ENCODE assay signal across 13 cellular contexts in the genomic region with DNA sequence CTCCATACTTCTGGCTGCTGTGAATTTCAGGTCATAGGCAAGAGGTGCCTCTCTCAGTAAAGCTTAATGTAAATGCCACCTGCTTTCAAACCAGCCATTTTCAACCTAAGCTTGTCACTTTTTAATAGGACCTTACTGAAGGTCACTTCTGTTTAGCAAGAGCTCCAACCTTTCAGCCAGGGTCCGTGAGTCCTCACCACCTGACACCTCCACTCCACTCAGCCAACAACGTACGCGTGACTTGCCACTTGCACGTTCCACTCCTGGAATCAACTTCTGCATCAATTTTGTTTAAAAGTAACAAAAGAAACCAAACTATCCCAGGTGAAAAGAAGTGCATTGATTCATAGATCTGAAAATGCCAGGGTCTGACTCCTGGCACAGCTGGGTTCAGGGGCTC.
DNase-seq lines count a peak whose midpoint lies in the region; ATAC-seq, FAIRE-seq and TF ChIP-seq lines count a peak whose summit lies in the region.
"Had no signal": no experiment of that assay in that cellular context is flagged by ENCODE, and none has a peak within 500 bp of the region (broad histone marks: within the 10 kb centered on the region; RNA-seq: fewer than 3 reads in every experiment).

No MANE protein-coding gene starts in this region.

- H3K36me3 Mint-ChIP-seq in astrocyte (ENCODE audit: low read depth, unreplicated experiment): peaks cover 6% of the 10 kb centered on the region
- H3K36me3 Mint-ChIP-seq: CD4-positive, CD25-positive, alpha-beta regulatory T cell; IgD-negative memory B cell had no signal

- H3K18ac ChIP-seq in H1 (ENCODE audit: extremely low read depth, low read length) (peak overlapping the region; percentile 74; the same call in 1 of the 2 replicates), neuronal stem cell (ENCODE audit: low read length) (no peak overlapping the region)

- H3K4me2 ChIP-seq in astrocyte (ENCODE audit: low read length) (no peak overlapping the region), H1 (ENCODE audit: insufficient read depth in 1 of 2, low read depth in 2 of 2, low read length in 2 of 2) (peak overlapping the region; percentile 46 to 50), neuronal stem cell (ENCODE audit: insufficient read depth, low read length, poor library complexity, severe bottlenecking) (no peak overlapping the region)
- H3K4me2 ChIP-seq: BLaER1 treated with 17β-estradiol and CSF1 and Interleukin-3, amounts not matched to agents 10 nM and 100 nM had no signal

- H2BK5ac ChIP-seq in H1 (ENCODE audit: low read depth, low read length): no peak overlapping the region; the same call in 1 of the 2 replicates
- no peak overlapping the region for H2BK5ac ChIP-seq in neuronal stem cell (ENCODE audit: low read length)

- H2BK15ac ChIP-seq in H1 (ENCODE audit: low read length): peak overlapping the region; percentile 54; the same call in 1 of the 2 replicates
- H2BK15ac ChIP-seq in neuronal stem cell (ENCODE audit: low read length): no peak overlapping the region

- peak overlapping the region; percentile 39 for H2BK120ac ChIP-seq in H1 (replicated peaks; ENCODE audit: low read depth, low read length)
- H2BK120ac ChIP-seq in neuronal stem cell (ENCODE audit: low read depth, low read length): no peak overlapping the region

- H4K8ac ChIP-seq in H1 (ENCODE audit: extremely low read depth, insufficient read depth, low read length): no peak overlapping the region
- no peak overlapping the region for H4K8ac ChIP-seq in neuronal stem cell (ENCODE audit: low read depth, low read length)

- H3K9ac ChIP-seq in astrocyte (ENCODE audit: low read length) (no peak overlapping the region), H1 (replicated peaks in 1 of 4; ENCODE audit: extremely low read depth in 1 of 4, low read depth in 3 of 4, low read length in 3 of 4) (no peak overlapping the region), neuronal stem cell (ENCODE audit: low read depth, low read length, poor library complexity) (no peak overlapping the region)
- H3K9ac ChIP-seq: BLaER1 treated with 17β-estradiol and CSF1 and Interleukin-3, amounts not matched to agents 10 nM and 100 nM had no signal

- H3K23ac ChIP-seq in H1 (ENCODE audit: insufficient read length) (no peak overlapping the region), neuronal stem cell (ENCODE audit: low read depth, low read length, poor library complexity) (no peak overlapping the region)

- H3K4me3 ChIP-seq in astrocyte (ENCODE audit: insufficient read depth, low read depth, low read length): no peak overlapping the region
- H3K4me3 ChIP-seq in H1 (ENCODE audit: extremely low read depth in 1 of 4, insufficient read depth in 2 of 4, low read depth in 3 of 4, low read length in 4 of 4): no peak overlapping the region
- H3K4me3 ChIP-seq in neuronal stem cell (ENCODE audit: low read length in 2 of 2): no peak overlapping the region
- H3K4me3 ChIP-seq: BLaER1 treated with 17β-estradiol and CSF1 and Interleukin-3, amounts not matched to agents 10 nM and 100 nM had no signal

- TF ChIP-seq RAD21 in H1 (IDR thresholded peaks at IDR 0.05 in 1 of 2, conservative IDR thresholded peaks at IDR 0.05 in 1 of 2; ENCODE audit: low read depth in 2 of 2, low read length in 2 of 2): no peak

- no peak for TF ChIP-seq POLR2A in H1 (IDR thresholded peaks at IDR 0.05; ENCODE audit: control extremely low read depth in 1 of 2, low read depth in 2 of 2, low read length in 2 of 2)

- no peaks in the 10 kb centered on the region for H3K4me1 ChIP-seq in astrocyte (ENCODE audit: insufficient read depth, low read length)
- peaks cover 4 to 20% (median 13%) of the 10 kb centered on the region in 4 experiments for H3K4me1 ChIP-seq in H1 (replicated peaks in 1 of 4; ENCODE audit: control insufficient read depth in 3 of 4, insufficient read depth in 4 of 4, low read length in 3 of 4)
- H3K4me1 ChIP-seq in neuronal stem cell (ENCODE audit: control insufficient read depth in 2 of 2, insufficient read depth in 1 of 2, low read depth in 1 of 2, low read length in 2 of 2): peaks cover 0 to 24% of the 10 kb centered on the region in 2 donors

- FAIRE-seq in astrocyte (lab: Jason Lieb, UNC) (no peak), H1 (lab: Jason Lieb, UNC) (no peak)
- FAIRE-seq: GM12891 had no signal

- H4K91ac ChIP-seq in H1 (replicated peaks; ENCODE audit: insufficient read length, low read length) (peak overlapping the region; percentile 75), neuronal stem cell (ENCODE audit: low read depth, low read length, poor library complexity) (no peak overlapping the region)

- H3K23me2 ChIP-seq in H1 (ENCODE audit: low read depth, low read length): no peaks in the 10 kb centered on the region

- ATAC-seq in GM19463 (IDR thresholded peaks at IDR 0.05; ENCODE audit: unreplicated experiment) (no peak), GM18861 (IDR thresholded peaks at IDR 0.05; ENCODE audit: unreplicated experiment) (no peak)

- H3K56ac ChIP-seq in H1 (replicated peaks; ENCODE audit: insufficient read length, low read depth, low read length): no peak overlapping the region

- H3K14ac ChIP-seq in H1 (ENCODE audit: insufficient read length): no peak overlapping the region
- no peak overlapping the region for H3K14ac ChIP-seq in neuronal stem cell (ENCODE audit: low read length)

- DNase-seq in ELF-1 (ENCODE audit: low read depth, low spot score) (peak; percentile 1), astrocyte (ENCODE audit: low read depth) (no peak), H1 (ENCODE audit: low read depth in 1 of 2, low spot score in 2 of 2) (peak in 1 of 2 experiments; percentile 35), neuronal stem cell (ENCODE audit: low spot score) (no peak), NCI-H226 (no peak)
- DNase-seq: 8988T; CD4-positive, CD25-positive, alpha-beta regulatory T cell; DMS 273 treated with DMSO at 0.1 percent for 48 hours had no signal

- H3K9me3 Mint-ChIP-seq in astrocyte (ENCODE audit: unreplicated experiment): peaks cover 13% of the 10 kb centered on the region
- H3K9me3 Mint-ChIP-seq: CD4-positive, CD25-positive, alpha-beta regulatory T cell; IgD-negative memory B cell had no signal

- no peaks in the 10 kb centered on the region for H4K20me1 ChIP-seq in astrocyte (ENCODE audit: insufficient read depth, low read length)
- H4K20me1 ChIP-seq in H1 (replicated peaks in 1 of 2; ENCODE audit: control insufficient read depth in 1 of 2, insufficient read depth in 2 of 2, low read length in 2 of 2): no peaks in the 10 kb centered on the region

- H2BK20ac ChIP-seq in H1 (ENCODE audit: low read length): 0 out of 2 replicates have a peak overlapping the region, but pooled peaks have one; percentile 26

- peaks cover 10% of the 10 kb centered on the region for H3K4me1 Mint-ChIP-seq in astrocyte (ENCODE audit: low read depth, unreplicated experiment)
- H3K4me1 Mint-ChIP-seq: CD4-positive, CD25-positive, alpha-beta regulatory T cell had no signal

- H3K79me1 ChIP-seq in H1 (ENCODE audit: low read depth, low read length): no peaks in the 10 kb centered on the region
- no peaks in the 10 kb centered on the region for H3K79me1 ChIP-seq in neuronal stem cell (ENCODE audit: low read depth, low read length)

- peaks cover 3% of the 10 kb centered on the region for H3K9me3 ChIP-seq in astrocyte (ENCODE audit: insufficient read depth, low read depth, low read length)
- no peaks in the 10 kb centered on the region for H3K9me3 ChIP-seq in H1 (ENCODE audit: insufficient read depth in 2 of 2, low read depth in 1 of 2, low read length in 1 of 2)
- H3K9me3 ChIP-seq in neuronal stem cell (replicated peaks in 1 of 2; ENCODE audit: control insufficient read depth in 2 of 2, insufficient read depth in 1 of 2, low read depth in 1 of 2, low read length in 2 of 2): no peaks in the 10 kb centered on the region

- peak overlapping the region; percentile 7 for H4K5ac ChIP-seq in H1 (ENCODE audit: insufficient read length, low read depth, low read length)

- H2AFZ ChIP-seq in astrocyte (ENCODE audit: low read depth, low read length) (no peak overlapping the region), H1 (ENCODE audit: low read length) (no peak overlapping the region), neuronal stem cell (ENCODE audit: low read length) (no peak overlapping the region)

- H3K36me3 ChIP-seq in astrocyte (ENCODE audit: insufficient read depth, low read length) (no peaks in the 10 kb centered on the region), H1 (ENCODE audit: control insufficient read depth in 2 of 4, insufficient read depth in 4 of 4, low read length in 3 of 4) (no peaks in the 10 kb centered on the region), neuronal stem cell (replicated peaks in 1 of 2; ENCODE audit: control insufficient read depth in 2 of 2, insufficient read depth in 2 of 2, low read length in 2 of 2) (no peaks in the 10 kb centered on the region)
- H3K36me3 ChIP-seq: BLaER1 treated with 17β-estradiol and CSF1 and Interleukin-3, amounts not matched to agents 10 nM and 100 nM had no signal

- H3K4ac ChIP-seq in H1 (replicated peaks; ENCODE audit: insufficient read length, low read depth, low read length) (no peak overlapping the region), neuronal stem cell (ENCODE audit: low read length) (no peak overlapping the region)

- H3K79me2 ChIP-seq in astrocyte (ENCODE audit: insufficient read depth, low read length) (no peaks in the 10 kb centered on the region), H1 (ENCODE audit: control insufficient read depth in 1 of 2, insufficient read depth in 2 of 2, low read length in 2 of 2) (no peaks in the 10 kb centered on the region)

- TF ChIP-seq CTCF in astrocyte (IDR thresholded peaks at IDR 0.05; ENCODE audit: insufficient read depth, low read depth, low read length) (no peak), H1 (IDR thresholded peaks at IDR 0.05; ENCODE audit: control extremely low read depth in 1 of 3, insufficient read depth in 1 of 3, low read depth in 1 of 3, low read length in 3 of 3) (no peak)

- POLR2A ChIA-PET in H1 (lab: Charles Lee; ENCODE audit: partially characterized antibody): interaction anchor here (0.9 to 2.6 kb wide), 4 partner anchors 10 to 32 kb away, joined by 3 to 6 read pairs (median 4); no protein-coding TSS in a partner anchor

- peaks cover 7% of the 10 kb centered on the region for H3K27me3 ChIP-seq in astrocyte (ENCODE audit: insufficient read depth, low read length)
- peaks cover 0 to 2% (median under 1%) of the 10 kb centered on the region in 4 experiments; a peak in 1 of 7 replicates for H3K27me3 ChIP-seq in H1 (replicated peaks in 1 of 4; ENCODE audit: control insufficient read depth in 3 of 4, extremely low read depth in 1 of 4, insufficient read depth in 3 of 4, low read length in 3 of 4)
- H3K27me3 ChIP-seq in neuronal stem cell (ENCODE audit: control insufficient read depth in 3 of 3, insufficient read depth in 3 of 3, low read depth in 1 of 3, low read length in 3 of 3): no peaks in the 10 kb centered on the region

- H2BK12ac ChIP-seq in H1 (ENCODE audit: low read depth, low read length): peak overlapping the region; percentile 61; the same call in 1 of the 2 replicates
- H2BK12ac ChIP-seq in neuronal stem cell (ENCODE audit: low read length): no peak overlapping the region

- peak overlapping the region; percentile 24 for H3K27ac Mint-ChIP-seq in astrocyte (ENCODE audit: unreplicated experiment)
- H3K27ac Mint-ChIP-seq: CD4-positive, CD25-positive, alpha-beta regulatory T cell; IgD-negative memory B cell had no signal

- CTCF ChIA-PET in H1 (lab: Charles Lee; ENCODE audit: partially characterized antibody): interaction anchor here (0.8 to 1.9 kb wide), 18 partner anchors 9 to 543 kb away, joined by 3 to 8 read pairs (median 4); no protein-coding TSS in a partner anchor

- 85% methylated on average over 5 of the region's 5 CpGs; no CpG with 5 or more reads in 1 of the 2 experiments for WGBS in H1 (ENCODE audit: extremely low coverage in 1 of 2, insufficient coverage in 1 of 2, insufficient read length in 1 of 2, insufficient replicate concordance in 2 of 2, low coverage in 1 of 2, low lambda C conversion rate in 2 of 2, missing lambda C conversion rate in 1 of 2), 2 experiments
- WGBS in neuronal stem cell (ENCODE audit: extremely low coverage in 2 of 2, insufficient read length in 2 of 2, insufficient replicate concordance in 1 of 2), 2 donors: no CpG with 5 or more reads among the region's 5 CpGs

- no peak overlapping the region for H3K4me3 Mint-ChIP-seq in astrocyte (ENCODE audit: unreplicated experiment)
- H3K4me3 Mint-ChIP-seq: CD4-positive, CD25-positive, alpha-beta regulatory T cell had no signal

- no peak for TF ChIP-seq EP300 in H1 (IDR thresholded peaks at IDR 0.05; ENCODE audit: borderline replicate concordance in 1 of 2, low read depth in 2 of 2, low read length in 2 of 2)

- peaks cover 36% of the 10 kb centered on the region for H3K27me3 Mint-ChIP-seq in astrocyte (ENCODE audit: low read depth, unreplicated experiment)
- H3K27me3 Mint-ChIP-seq: CD4-positive, CD25-positive, alpha-beta regulatory T cell had no signal

- H3K27ac ChIP-seq in astrocyte (ENCODE audit: low read depth, low read length) (no peak overlapping the region), H1 (ENCODE audit: low read depth, low read length) (no peak overlapping the region), neuronal stem cell (replicated peaks; ENCODE audit: low read length) (peak overlapping the region; percentile 17)
- H3K27ac ChIP-seq: BLaER1 treated with 17β-estradiol and CSF1 and Interleukin-3, amounts not matched to agents 10 nM and 100 nM had no signal

- H2AK5ac ChIP-seq in H1 (ENCODE audit: low read depth, low read length) (no peak overlapping the region), neuronal stem cell (ENCODE audit: low read depth, low read length) (no peak overlapping the region)

Comparison
In these comparisons a context has a peak if more than half of its experiments do, and no peak if none do; other contexts are left out.
1. H3K4me2 ChIP-seq: peak in H1 (2 of 2); none in astrocyte (single experiment) and neuronal stem cell (single experiment).